In the genomic region with DNA sequence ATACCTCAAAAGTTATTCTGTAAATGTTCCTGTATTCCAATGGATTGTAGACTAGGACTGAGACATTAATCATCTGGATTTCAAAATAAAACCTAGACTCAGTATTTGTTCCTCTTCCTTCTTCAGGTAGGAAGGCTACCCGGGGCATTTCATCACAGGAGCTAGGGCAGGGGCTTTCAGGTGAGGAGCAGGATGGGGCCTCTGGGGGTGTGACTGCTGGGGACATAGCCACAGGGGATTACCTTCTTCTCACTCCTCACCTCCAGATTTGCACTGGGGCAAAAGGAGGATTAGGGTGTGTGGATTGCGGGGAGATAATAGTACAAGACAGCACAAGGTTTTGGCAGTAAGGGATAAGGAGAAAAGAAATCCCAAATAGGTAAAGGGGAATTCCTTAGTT, we compare ENCODE assay signal across 16 cellular contexts.
"Had no signal": no experiment of that assay in that cellular context is flagged by ENCODE, and none has a peak within 500 bp of the region (broad histone marks: within the 10 kb centered on the region; RNA-seq: fewer than 3 reads in every experiment).

No MANE protein-coding gene starts in this region.

- H3K27ac Mint-ChIP-seq: activated CD4-positive, alpha-beta T cell treated with anti-CD3 and anti-CD28 coated beads, Interleukin-2, amount 10 ng/mL, durations not matched to agents 7 days and 5 days had no signal

- ATAC-seq: gastrocnemius medialis; stimulated activated naive CD8-positive, alpha-beta T cell treated with anti-CD3 and anti-CD28 coated beads, Interleukin-15, amount 100 ng/mL, for 72 hours had no signal

- H3K27me3 ChIP-seq: gastrocnemius medialis, left lung had no signal

- H3K9ac ChIP-seq: parathyroid adenoma had no signal

- H3K27ac ChIP-seq: coronary artery, epithelial cell of prostate, gastrocnemius medialis, left lung, parathyroid adenoma, thoracic aorta had no signal

- H3K4me1 ChIP-seq: gastrocnemius medialis, left lung, parathyroid adenoma had no signal

- H3K9me3 Mint-ChIP-seq: activated CD4-positive, alpha-beta T cell treated with anti-CD3 and anti-CD28 coated beads, Interleukin-2, amount 10 ng/mL, durations not matched to agents 7 days and 5 days; activated naive CD8-positive, alpha-beta T cell treated with anti-CD3 and anti-CD28 coated beads for 36 hours; stimulated activated naive CD8-positive, alpha-beta T cell treated with anti-CD3 and anti-CD28 coated beads, Interleukin-15, amount 100 ng/mL, for 72 hours had no signal

- H3K4me3 Mint-ChIP-seq: activated CD4-positive, alpha-beta T cell treated with anti-CD3 and anti-CD28 coated beads, Interleukin-2, amount 10 ng/mL, durations not matched to agents 7 days and 5 days; activated naive CD8-positive, alpha-beta T cell treated with anti-CD3 and anti-CD28 coated beads for 36 hours; stimulated activated naive CD8-positive, alpha-beta T cell treated with anti-CD3 and anti-CD28 coated beads, Interleukin-15, amount 100 ng/mL, for 72 hours had no signal

- DNase-seq: activated CD4-positive, alpha-beta T cell treated with anti-CD3 and anti-CD28 coated beads, Interleukin-2, amount 10 ng/mL, durations not matched to agents 7 days and 5 days; activated gamma-delta T cell treated with Interleukin-2 at 50 U/mL for 16 hours; activated naive CD8-positive, alpha-beta T cell treated with anti-CD3 and anti-CD28 coated beads for 36 hours; activated T-cell treated with anti-CD3 and anti-CD28 coated beads for 4 hours; aorta; effector CD8-positive, alpha-beta T cell; gastrocnemius medialis; left lung; retina; stimulated activated CD4-positive, alpha-beta T cell treated with anti-CD3 and anti-CD28 coated beads, Interleukin-4, amount 100 ng/mL, for 1 hour; stimulated activated CD8-positive, alpha-beta memory T cell treated with anti-CD3 and anti-CD28 coated beads, Interleukin-4, amount 100 ng/mL, for 48 hours; stimulated activated naive CD8-positive, alpha-beta T cell treated with anti-CD3 and anti-CD28 coated beads, Interleukin-15, amount 100 ng/mL, for 72 hours had no signal

- H3K4me3 ChIP-seq: coronary artery, gastrocnemius medialis, left lung, thoracic aorta had no signal

- H3K79me2 ChIP-seq: parathyroid adenoma had no signal

- H3K4me1 Mint-ChIP-seq: activated CD4-positive, alpha-beta T cell treated with anti-CD3 and anti-CD28 coated beads, Interleukin-2, amount 10 ng/mL, durations not matched to agents 7 days and 5 days; activated naive CD8-positive, alpha-beta T cell treated with anti-CD3 and anti-CD28 coated beads for 36 hours; stimulated activated naive CD8-positive, alpha-beta T cell treated with anti-CD3 and anti-CD28 coated beads, Interleukin-15, amount 100 ng/mL, for 72 hours had no signal

- H3K27me3 Mint-ChIP-seq: activated CD4-positive, alpha-beta T cell treated with anti-CD3 and anti-CD28 coated beads, Interleukin-2, amount 10 ng/mL, durations not matched to agents 7 days and 5 days; activated naive CD8-positive, alpha-beta T cell treated with anti-CD3 and anti-CD28 coated beads for 36 hours; stimulated activated naive CD8-positive, alpha-beta T cell treated with anti-CD3 and anti-CD28 coated beads, Interleukin-15, amount 100 ng/mL, for 72 hours had no signal
